14 cellular contexts compared by ENCODE assay signal in genomic region chr17:35171834-35172233, GRCh38. TPM values are rescaled to one million over a fixed set of nuclear protein-coding genes. Genes with fewer than 3 reads are reported as not detected.
DNase-seq lines count a peak whose midpoint lies in the region; ATAC-seq, FAIRE-seq and TF ChIP-seq lines count a peak whose summit lies in the region.
"Had no signal": no experiment of that assay in that cellular context is flagged by ENCODE, and none has a peak within 500 bp of the region (broad histone marks: within the 10 kb centered on the region; RNA-seq: fewer than 3 reads in every experiment).

No MANE protein-coding gene starts in this region.

- H3K27ac ChIP-seq in HepG2 (ENCODE audit: extremely low read length, insufficient read depth, low read length) (no peak overlapping the region), right lobe of liver (no peak overlapping the region)
- H3K27ac ChIP-seq: cardiac muscle cell, Peyer's patch, prostate gland had no signal

- no peaks in the 10 kb centered on the region for H3K9me3 ChIP-seq in HepG2 (ENCODE audit: low read length)
- no peaks in the 10 kb centered on the region for H3K9me3 ChIP-seq in right lobe of liver
- H3K9me3 ChIP-seq: Peyer's patch, prostate gland had no signal

- DNase-seq in HepG2 (ENCODE audit: low spot score) (no peak), right lobe of liver (no peak), SK-MEL-5 (ENCODE audit: low read depth, low spot score) (peak; percentile 4), frontal cortex (ENCODE audit: low spot score in 2 of 2) (no peak), COR-L47 (lab: John Stamatoyannopoulos, UW) (no peak), NCI-H748 (lab: John Stamatoyannopoulos, UW; ENCODE audit: unreplicated experiment) (no peak)
- DNase-seq in effector CD4-positive, alpha-beta T cell, result peak; percentile 20
- DNase-seq: C1 segment of cervical spinal cord; stimulated activated naive B cell treated with anti-CD40 and anti-IgM and Interleukin-4, amounts not matched to agents 10 μg/mL and 1 μg/mL and 100 μg/mL, for 72 hours had no signal

- in situ Hi-C loops in HepG2 (cut with HindIII; ENCODE audit: extremely low pct_ligation_motif_present, low pct_unique_long_range_greater_than_20kb) (loop anchor here (10.0 kb wide), 1 partner anchor 363 kb away; the partner anchor contains the start of gene SLFN12L), SK-MEL-5 (cut with HindIII; ENCODE audit: low pct_unique_long_range_greater_than_20kb, low sequenced_read_pairs) (no loop called here)

- no peaks in the 10 kb centered on the region for H3K36me3 ChIP-seq in HepG2 (replicated peaks in 1 of 2; ENCODE audit: control insufficient read depth in 1 of 2, insufficient read depth in 2 of 2, low read length in 2 of 2)
- no peaks in the 10 kb centered on the region for H3K36me3 ChIP-seq in right lobe of liver
- H3K36me3 ChIP-seq: Peyer's patch, prostate gland had no signal

- FAIRE-seq in HepG2 (lab: Jason Lieb, UNC) (no peak), frontal cortex (lab: Jason Lieb, UNC) (no peak)

- TF ChIP-seq CTCF in HepG2 (CRISPR knock-in tag; IDR thresholded peaks at IDR 0.05), result no peak
- no peak for TF ChIP-seq CTCF in right lobe of liver (IDR thresholded peaks at IDR 0.05)

- ATAC-seq in HepG2 (no peak), right lobe of liver (no peak), GM18868 (IDR thresholded peaks at IDR 0.05; ENCODE audit: unreplicated experiment) (no peak)
- ATAC-seq: stimulated activated naive B cell treated with anti-CD40 and anti-IgM and Interleukin-4, amounts not matched to agents 10 μg/mL and 1 μg/mL and 100 μg/mL, for 72 hours had no signal

- WGBS in HepG2 (ENCODE audit: low lambda C conversion rate), result 8% methylated on average over 2 of the region's 2 CpGs
- 19% methylated on average over 2 of the region's 2 CpGs for WGBS in right lobe of liver (ENCODE audit: insufficient coverage, low coverage, low lambda C conversion rate, missing lambda C conversion rate)

- no TSS peak for BruUV-seq in HepG2 (replicated peaks; lab: Mats Ljungman, UMichigan)

- H3K4me2 ChIP-seq in HepG2 (ENCODE audit: low read depth, low read length), result no peak overlapping the region

- H3K27me3 ChIP-seq in HepG2 (ENCODE audit: control insufficient read depth in 1 of 2, insufficient read depth in 2 of 2, low read length in 2 of 2), result peaks cover 0 to 28% of the 10 kb centered on the region in 2 experiments; a peak in 4 of 5 replicates
- no peaks in the 10 kb centered on the region for H3K27me3 ChIP-seq in right lobe of liver
- H3K27me3 ChIP-seq: cardiac muscle cell, Peyer's patch had no signal

- H3K4me3 ChIP-seq in HepG2 (replicated peaks in 1 of 3; ENCODE audit: insufficient read depth in 1 of 3, low read depth in 2 of 3, low read length in 3 of 3) (no peak overlapping the region), right lobe of liver (no peak overlapping the region)
- H3K4me3 ChIP-seq: cardiac muscle cell, Peyer's patch, prostate gland had no signal

- no peaks in the 10 kb centered on the region for H3K79me2 ChIP-seq in HepG2 (ENCODE audit: insufficient read depth, low read length)

- CTCF ChIA-PET in HepG2 (lab: Yijun Ruan, JAX; ENCODE audit: low intra/inter-chr PET ratio, low total read pairs), result no interaction called here

- no peak for TF ChIP-seq EP300 in HepG2 (IDR thresholded peaks at IDR 0.05; ENCODE audit: low read depth in 2 of 2, low read length in 2 of 2)
- no peak for TF ChIP-seq EP300 in HepG2 (CRISPR knock-in tag; IDR thresholded peaks at IDR 0.05; ENCODE audit: borderline replicate concordance)

- H4K20me1 ChIP-seq in HepG2 (ENCODE audit: insufficient read depth, low read length), result no peaks in the 10 kb centered on the region

- H3K4me1 ChIP-seq in HepG2 (ENCODE audit: insufficient read depth, low read length) (no peaks in the 10 kb centered on the region), right lobe of liver (no peaks in the 10 kb centered on the region)
- H3K4me1 ChIP-seq: Peyer's patch, prostate gland had no signal

- TF ChIP-seq POLR2A in HepG2 (IDR thresholded peaks at IDR 0.05; ENCODE audit: insufficient read depth in 1 of 2, low read depth in 2 of 2, low read length in 2 of 2) (no peak), right lobe of liver (IDR thresholded peaks at IDR 0.05) (no peak)

- intact Hi-C loops in HepG2 (cut with micrococcal nuclease; ENCODE audit: unreplicated experiment) (no loop called here), right lobe of liver (cut with DNase I) (loop anchor here in 1 of 2 donors (10.0 kb wide), 1 partner anchor 363 kb away; the partner anchor contains the start of gene SLFN12L)

- H2AFZ ChIP-seq in HepG2 (ENCODE audit: low read length), result no peak overlapping the region

- POLR2A ChIA-PET in HepG2 (lab: Yijun Ruan, JAX), result no interaction called here

- TF ChIP-seq RAD21 in HepG2 (CRISPR knock-in tag; IDR thresholded peaks at IDR 0.05), result no peak

- no peak overlapping the region for H3K9ac ChIP-seq in HepG2 (ENCODE audit: insufficient read depth, low read depth, low read length)

RNA-seq across cellular contexts. Expression of gene SLC35G3, which starts 22.4 kb away (rescaled TPM):
- total RNA-seq in HepG2 (2016; rRNA removed; fragmentation: Illumina TruSeq; extraction: Trizol), result not detected in 2 replicates
- not detected in 2 replicates for total RNA-seq in HepG2 (2016; cell fraction: cytosol; rRNA removed; fragmentation: Illumina TruSeq; extraction: Trizol; ENCODE audit: low read depth)
- not detected in 2 replicates for total RNA-seq in HepG2 (2016; cell fraction: insoluble cytoplasmic fraction; rRNA removed; fragmentation: Illumina TruSeq; extraction: Trizol)
- not detected in 2 replicates for total RNA-seq in HepG2 (2016; cell fraction: membrane; rRNA removed; fragmentation: Illumina TruSeq; extraction: Trizol)
- not detected in 2 replicates for total RNA-seq in HepG2 (2016; cell fraction: nucleus; rRNA removed; fragmentation: Illumina TruSeq; extraction: Trizol)
- polyA plus RNA-seq in HepG2 (2011; rRNA removed), result not detected in 2 replicates
- polyA plus RNA-seq in HepG2 (2011; cell fraction: cytosol; rRNA removed), result not detected in 2 replicates
- not detected in 2 replicates for polyA plus RNA-seq in HepG2 (2011; cell fraction: nucleus; rRNA removed)
- not detected in 2 replicates for polyA plus RNA-seq in HepG2 (2012)
- polyA plus RNA-seq in HepG2 (2016; cell fraction: cytosol; fragmentation: Illumina TruSeq; extraction: Trizol; ENCODE audit: low read depth), result not detected in 2 replicates
- polyA plus RNA-seq in HepG2 (2016; cell fraction: insoluble cytoplasmic fraction; fragmentation: Illumina TruSeq; extraction: Trizol; ENCODE audit: low read depth), result not detected in 2 replicates
- not detected in 2 replicates for polyA plus RNA-seq in HepG2 (2016; cell fraction: membrane; fragmentation: Illumina TruSeq; extraction: Trizol; ENCODE audit: low read depth)
- not detected in 2 replicates for polyA plus RNA-seq in HepG2 (2016; cell fraction: nucleus; fragmentation: Illumina TruSeq; extraction: Trizol; ENCODE audit: insufficient read depth, low read depth)
- polyA minus RNA-seq in HepG2 (2011; rRNA and poly(A)+ RNA removed; ENCODE audit: low replicate concordance), result not detected in 2 replicates
- polyA minus RNA-seq in HepG2 (2011; cell fraction: cytosol; rRNA and poly(A)+ RNA removed), result not detected in 2 replicates
- polyA minus RNA-seq in HepG2 (2011; cell fraction: nucleus; rRNA and poly(A)+ RNA removed), result not detected in 2 replicates
- not detected for total RNA-seq in right lobe of liver
- not detected in 2 replicates for total RNA-seq in SK-MEL-5 (2014; rRNA removed; shearing (Covaris generic))
- polyA plus RNA-seq in SK-MEL-5 (2015; cell fraction: cytosol; rRNA removed), result not detected in 2 replicates
- polyA plus RNA-seq in SK-MEL-5 (2015; cell fraction: nucleus; rRNA removed), result not detected in 2 replicates
- total RNA-seq in frontal cortex, result not detected
- total RNA-seq: cardiac muscle cell, mesothelial cell of epicardium, Peyer's patch had no signal

RNA-seq across cellular contexts. Expression of gene UNC45B, which starts 24.2 kb away (rescaled TPM):
- total RNA-seq in HepG2 (2016; rRNA removed; fragmentation: Illumina TruSeq; extraction: Trizol) (not detected in 2 replicates), right lobe of liver (under 1 TPM in 2 of 6 experiments, not detected in 4; 0.07 to 0.19 TPM), frontal cortex (under 0.01 TPM)
- total RNA-seq in HepG2 (2016; cell fraction: cytosol; rRNA removed; fragmentation: Illumina TruSeq; extraction: Trizol; ENCODE audit: low read depth), result not detected in 2 replicates
- total RNA-seq in HepG2 (2016; cell fraction: insoluble cytoplasmic fraction; rRNA removed; fragmentation: Illumina TruSeq; extraction: Trizol), result 0.02 TPM in 1 of 2 replicates, not detected in the other
- total RNA-seq in HepG2 (2016; cell fraction: membrane; rRNA removed; fragmentation: Illumina TruSeq; extraction: Trizol), result not detected in 2 replicates
- total RNA-seq in HepG2 (2016; cell fraction: nucleus; rRNA removed; fragmentation: Illumina TruSeq; extraction: Trizol), result not detected in 2 replicates
- 0.01 TPM in 1 of 2 replicates, not detected in the other for polyA plus RNA-seq in HepG2 (2011; rRNA removed)
- not detected in 2 replicates for polyA plus RNA-seq in HepG2 (2011; cell fraction: cytosol; rRNA removed)
- not detected in 2 replicates for polyA plus RNA-seq in HepG2 (2011; cell fraction: nucleus; rRNA removed)
- not detected in 2 replicates for polyA plus RNA-seq in HepG2 (2012)
- not detected in 2 replicates for polyA plus RNA-seq in HepG2 (2016; cell fraction: cytosol; fragmentation: Illumina TruSeq; extraction: Trizol; ENCODE audit: low read depth)
- polyA plus RNA-seq in HepG2 (2016; cell fraction: insoluble cytoplasmic fraction; fragmentation: Illumina TruSeq; extraction: Trizol; ENCODE audit: low read depth), result not detected in 2 replicates
- not detected in 2 replicates for polyA plus RNA-seq in HepG2 (2016; cell fraction: membrane; fragmentation: Illumina TruSeq; extraction: Trizol; ENCODE audit: low read depth)
- polyA plus RNA-seq in HepG2 (2016; cell fraction: nucleus; fragmentation: Illumina TruSeq; extraction: Trizol; ENCODE audit: insufficient read depth, low read depth), result not detected in 2 replicates
- polyA minus RNA-seq in HepG2 (2011; rRNA and poly(A)+ RNA removed; ENCODE audit: low replicate concordance), result 0.02 TPM in 1 of 2 replicates, not detected in the other
- polyA minus RNA-seq in HepG2 (2011; cell fraction: cytosol; rRNA and poly(A)+ RNA removed), result not detected in 2 replicates
- not detected in 2 replicates for polyA minus RNA-seq in HepG2 (2011; cell fraction: nucleus; rRNA and poly(A)+ RNA removed)
- not detected in 2 replicates for total RNA-seq in SK-MEL-5 (2014; rRNA removed; shearing (Covaris generic))
- polyA plus RNA-seq in SK-MEL-5 (2015; cell fraction: cytosol; rRNA removed), result not detected in 2 replicates
- 0.06 TPM in 1 of 2 replicates, not detected in the other for polyA plus RNA-seq in SK-MEL-5 (2015; cell fraction: nucleus; rRNA removed)
- total RNA-seq: mesothelial cell of epicardium, Peyer's patch had no signal

RNA-seq across cellular contexts. Expression of gene NLE1, which starts 29.7 kb away (rescaled TPM):
- total RNA-seq in HepG2 (2016; rRNA removed; fragmentation: Illumina TruSeq; extraction: Trizol), result 34.5 and 35.5 TPM in 2 replicates
- total RNA-seq in HepG2 (2016; cell fraction: cytosol; rRNA removed; fragmentation: Illumina TruSeq; extraction: Trizol; ENCODE audit: low read depth), result 12.2 and 15.9 TPM in 2 replicates
- total RNA-seq in HepG2 (2016; cell fraction: insoluble cytoplasmic fraction; rRNA removed; fragmentation: Illumina TruSeq; extraction: Trizol), result 34.4 and 35.7 TPM in 2 replicates
- 33.9 and 34.0 TPM in 2 replicates for total RNA-seq in HepG2 (2016; cell fraction: membrane; rRNA removed; fragmentation: Illumina TruSeq; extraction: Trizol)
- total RNA-seq in HepG2 (2016; cell fraction: nucleus; rRNA removed; fragmentation: Illumina TruSeq; extraction: Trizol), result 26.0 and 29.5 TPM in 2 replicates
- polyA plus RNA-seq in HepG2 (2011; rRNA removed), result 20.3 and 21.4 TPM in 2 replicates
- polyA plus RNA-seq in HepG2 (2011; cell fraction: cytosol; rRNA removed), result 19.2 and 31.0 TPM in 2 replicates
- 35.5 and 44.1 TPM in 2 replicates for polyA plus RNA-seq in HepG2 (2011; cell fraction: nucleus; rRNA removed)
- 14.4 and 16.4 TPM in 2 replicates for polyA plus RNA-seq in HepG2 (2012)
- 15.8 and 16.0 TPM in 2 replicates for polyA plus RNA-seq in HepG2 (2016; cell fraction: cytosol; fragmentation: Illumina TruSeq; extraction: Trizol; ENCODE audit: low read depth)
- polyA plus RNA-seq in HepG2 (2016; cell fraction: insoluble cytoplasmic fraction; fragmentation: Illumina TruSeq; extraction: Trizol; ENCODE audit: low read depth), result 26.7 and 34.4 TPM in 2 replicates
- polyA plus RNA-seq in HepG2 (2016; cell fraction: membrane; fragmentation: Illumina TruSeq; extraction: Trizol; ENCODE audit: low read depth), result 26.4 and 28.3 TPM in 2 replicates
- polyA plus RNA-seq in HepG2 (2016; cell fraction: nucleus; fragmentation: Illumina TruSeq; extraction: Trizol; ENCODE audit: insufficient read depth, low read depth), result 31.3 and 31.9 TPM in 2 replicates
- polyA minus RNA-seq in HepG2 (2011; rRNA and poly(A)+ RNA removed; ENCODE audit: low replicate concordance), result 41.5 and 66.5 TPM in 2 replicates
- 15.8 and 17.7 TPM in 2 replicates for polyA minus RNA-seq in HepG2 (2011; cell fraction: cytosol; rRNA and poly(A)+ RNA removed)
- polyA minus RNA-seq in HepG2 (2011; cell fraction: nucleus; rRNA and poly(A)+ RNA removed), result 23.1 and 26.3 TPM in 2 replicates
- 10 to 100 TPM in 1 of 6 experiments, 1 to 10 TPM in 5; 4.9 to 12.3 (median 5.9) TPM for total RNA-seq in right lobe of liver
- 27.4 and 33.7 TPM in 2 replicates for total RNA-seq in SK-MEL-5 (2014; rRNA removed; shearing (Covaris generic))
- 24.2 and 27.4 TPM in 2 replicates for polyA plus RNA-seq in SK-MEL-5 (2015; cell fraction: cytosol; rRNA removed)
- 22.9 and 33.5 TPM in 2 replicates for polyA plus RNA-seq in SK-MEL-5 (2015; cell fraction: nucleus; rRNA removed)
- total RNA-seq in frontal cortex, result 19.2 TPM

RNA-seq across cellular contexts. Expression of gene FNDC8, which starts 50.4 kb away (rescaled TPM):
- total RNA-seq in HepG2 (2016; rRNA removed; fragmentation: Illumina TruSeq; extraction: Trizol) (not detected in 2 replicates), right lobe of liver (not detected), frontal cortex (not detected)
- total RNA-seq in HepG2 (2016; cell fraction: cytosol; rRNA removed; fragmentation: Illumina TruSeq; extraction: Trizol; ENCODE audit: low read depth), result not detected in 2 replicates
- not detected in 2 replicates for total RNA-seq in HepG2 (2016; cell fraction: insoluble cytoplasmic fraction; rRNA removed; fragmentation: Illumina TruSeq; extraction: Trizol)
- not detected in 2 replicates for total RNA-seq in HepG2 (2016; cell fraction: membrane; rRNA removed; fragmentation: Illumina TruSeq; extraction: Trizol)
- not detected in 2 replicates for total RNA-seq in HepG2 (2016; cell fraction: nucleus; rRNA removed; fragmentation: Illumina TruSeq; extraction: Trizol)
- not detected in 2 replicates for polyA plus RNA-seq in HepG2 (2011; rRNA removed)
- not detected in 2 replicates for polyA plus RNA-seq in HepG2 (2011; cell fraction: cytosol; rRNA removed)
- not detected in 2 replicates for polyA plus RNA-seq in HepG2 (2011; cell fraction: nucleus; rRNA removed)
- polyA plus RNA-seq in HepG2 (2012), result not detected in 2 replicates
- polyA plus RNA-seq in HepG2 (2016; cell fraction: cytosol; fragmentation: Illumina TruSeq; extraction: Trizol; ENCODE audit: low read depth), result not detected in 2 replicates
- polyA plus RNA-seq in HepG2 (2016; cell fraction: insoluble cytoplasmic fraction; fragmentation: Illumina TruSeq; extraction: Trizol; ENCODE audit: low read depth), result not detected in 2 replicates
- not detected in 2 replicates for polyA plus RNA-seq in HepG2 (2016; cell fraction: membrane; fragmentation: Illumina TruSeq; extraction: Trizol; ENCODE audit: low read depth)
- polyA plus RNA-seq in HepG2 (2016; cell fraction: nucleus; fragmentation: Illumina TruSeq; extraction: Trizol; ENCODE audit: insufficient read depth, low read depth), result not detected in 2 replicates
- polyA minus RNA-seq in HepG2 (2011; rRNA and poly(A)+ RNA removed; ENCODE audit: low replicate concordance), result not detected in 2 replicates
- polyA minus RNA-seq in HepG2 (2011; cell fraction: cytosol; rRNA and poly(A)+ RNA removed), result not detected in 2 replicates
- polyA minus RNA-seq in HepG2 (2011; cell fraction: nucleus; rRNA and poly(A)+ RNA removed), result not detected in 2 replicates
- total RNA-seq in SK-MEL-5 (2014; rRNA removed; shearing (Covaris generic)), result not detected in 2 replicates
- not detected in 2 replicates for polyA plus RNA-seq in SK-MEL-5 (2015; cell fraction: cytosol; rRNA removed)
- polyA plus RNA-seq in SK-MEL-5 (2015; cell fraction: nucleus; rRNA removed), result not detected in 2 replicates
- total RNA-seq: cardiac muscle cell, mesothelial cell of epicardium, Peyer's patch had no signal
- polyA plus RNA-seq: cardiac muscle cell had no signal

RNA-seq across cellular contexts. Expression of gene RAD51D, which starts 52.2 kb away (rescaled TPM):
- total RNA-seq in HepG2 (2016; rRNA removed; fragmentation: Illumina TruSeq; extraction: Trizol) (12.9 and 13.1 TPM in 2 replicates), right lobe of liver (1 to 10 TPM; 3.9 to 5.5 (median 4.3) TPM), frontal cortex (9.8 TPM)
- 4.8 and 5.6 TPM in 2 replicates for total RNA-seq in HepG2 (2016; cell fraction: cytosol; rRNA removed; fragmentation: Illumina TruSeq; extraction: Trizol; ENCODE audit: low read depth)
- 11.5 and 13.5 TPM in 2 replicates for total RNA-seq in HepG2 (2016; cell fraction: insoluble cytoplasmic fraction; rRNA removed; fragmentation: Illumina TruSeq; extraction: Trizol)
- total RNA-seq in HepG2 (2016; cell fraction: membrane; rRNA removed; fragmentation: Illumina TruSeq; extraction: Trizol), result 11.5 and 14.1 TPM in 2 replicates
- 9.5 and 12.9 TPM in 2 replicates for total RNA-seq in HepG2 (2016; cell fraction: nucleus; rRNA removed; fragmentation: Illumina TruSeq; extraction: Trizol)
- polyA plus RNA-seq in HepG2 (2011; rRNA removed), result 6.4 and 6.7 TPM in 2 replicates
- 5.1 and 5.5 TPM in 2 replicates for polyA plus RNA-seq in HepG2 (2011; cell fraction: cytosol; rRNA removed)
- polyA plus RNA-seq in HepG2 (2011; cell fraction: nucleus; rRNA removed), result 8.3 and 8.6 TPM in 2 replicates
- polyA plus RNA-seq in HepG2 (2012), result 3.8 and 4.0 TPM in 2 replicates
- polyA plus RNA-seq in HepG2 (2016; cell fraction: cytosol; fragmentation: Illumina TruSeq; extraction: Trizol; ENCODE audit: low read depth), result 5.2 and 6.5 TPM in 2 replicates
- polyA plus RNA-seq in HepG2 (2016; cell fraction: insoluble cytoplasmic fraction; fragmentation: Illumina TruSeq; extraction: Trizol; ENCODE audit: low read depth), result 11.4 and 12.4 TPM in 2 replicates
- 9.0 and 10.6 TPM in 2 replicates for polyA plus RNA-seq in HepG2 (2016; cell fraction: membrane; fragmentation: Illumina TruSeq; extraction: Trizol; ENCODE audit: low read depth)
- 14.0 and 15.4 TPM in 2 replicates for polyA plus RNA-seq in HepG2 (2016; cell fraction: nucleus; fragmentation: Illumina TruSeq; extraction: Trizol; ENCODE audit: insufficient read depth, low read depth)
- 15.5 and 26.7 TPM in 2 replicates for polyA minus RNA-seq in HepG2 (2011; rRNA and poly(A)+ RNA removed; ENCODE audit: low replicate concordance)
- polyA minus RNA-seq in HepG2 (2011; cell fraction: cytosol; rRNA and poly(A)+ RNA removed), result 1.9 and 2.8 TPM in 2 replicates
- polyA minus RNA-seq in HepG2 (2011; cell fraction: nucleus; rRNA and poly(A)+ RNA removed), result 8.6 and 18.0 TPM in 2 replicates
- 5.5 and 8.2 TPM in 2 replicates for total RNA-seq in SK-MEL-5 (2014; rRNA removed; shearing (Covaris generic))
- 13.4 and 29.2 TPM in 2 replicates for polyA plus RNA-seq in SK-MEL-5 (2015; cell fraction: cytosol; rRNA removed)
- 15.1 and 22.7 TPM in 2 replicates for polyA plus RNA-seq in SK-MEL-5 (2015; cell fraction: nucleus; rRNA removed)

Comparison
In these comparisons a context has a peak if more than half of its experiments do, and no peak if none do; other contexts are left out.
1. DNase-seq: peak in SK-MEL-5 (single experiment) and effector CD4-positive, alpha-beta T cell (single experiment); none in HepG2 (single experiment), right lobe of liver (0 of 3), frontal cortex (0 of 2), COR-L47 (single experiment) and NCI-H748 (single experiment).